In genomic region chr6:107274288-107274687, GRCh38 we compare ENCODE assay signal across 12 cellular contexts.
DNase-seq lines count a peak whose midpoint lies in the region; ATAC-seq, FAIRE-seq and TF ChIP-seq lines count a peak whose summit lies in the region.
"Had no signal": no experiment of that assay in that cellular context is flagged by ENCODE, and none has a peak within 500 bp of the region (broad histone marks: within the 10 kb centered on the region; RNA-seq: fewer than 3 reads in every experiment).

No MANE protein-coding gene starts in this region.

- TF ChIP-seq EP300 in K562 (IDR thresholded peaks at IDR 0.05; ENCODE audit: low read length), result no peak

- TF ChIP-seq POLR2A in K562 (conservative IDR thresholded peaks at IDR 0.05), result no peak

- peak in 1 of 2 experiments; percentile 57; a peak in 2 of 4 replicates for TF ChIP-seq CTCF in GM23338 (conservative IDR thresholded peaks at IDR 0.05; ENCODE audit: low read depth in 2 of 2)
- peak; percentile 20; the same call in 1 of the 2 replicates for TF ChIP-seq CTCF in Panc1 (IDR thresholded peaks at IDR 0.05)
- TF ChIP-seq CTCF in K562 (IDR thresholded peaks at IDR 0.05 in 2 of 3, conservative IDR thresholded peaks at IDR 0.05 in 1 of 3; ENCODE audit: insufficient read depth in 2 of 3, low read depth in 1 of 3, low read length in 3 of 3), result peak in 2 of 3 experiments; percentile 22 to 42; a peak in 2 of 6 replicates
- no peak for TF ChIP-seq CTCF in upper lobe of right lung (IDR thresholded peaks at IDR 0.05)

- H3K79me2 ChIP-seq in GM23338 (replicated peaks; ENCODE audit: insufficient read depth) (no peaks in the 10 kb centered on the region), K562 (ENCODE audit: control insufficient read depth, insufficient read depth, low read length) (peaks cover 4% of the 10 kb centered on the region; the same call in 1 of the 3 replicates)

- no peaks in the 10 kb centered on the region for H3K9me1 ChIP-seq in K562 (ENCODE audit: control insufficient read depth, insufficient read depth, low read length)

- H3K9ac ChIP-seq in K562 (ENCODE audit: insufficient read depth in 1 of 2, low read depth in 2 of 2, low read length in 2 of 2), result no peak overlapping the region
- H3K9ac ChIP-seq: BLaER1 treated with 17β-estradiol and CSF1 and Interleukin-3, amounts not matched to agents 10 nM and 100 nM had no signal

- H3K36me3 ChIP-seq in GM23338 (ENCODE audit: insufficient read depth), result no peaks in the 10 kb centered on the region
- no peaks in the 10 kb centered on the region for H3K36me3 ChIP-seq in Panc1 (ENCODE audit: control insufficient read depth, insufficient read depth, low read length)
- H3K36me3 ChIP-seq in K562 (ENCODE audit: control insufficient read depth, insufficient read depth, low read length), result no peaks in the 10 kb centered on the region
- no peaks in the 10 kb centered on the region for H3K36me3 ChIP-seq in upper lobe of right lung

- in situ Hi-C loops in Panc1 (cut with HindIII; ENCODE audit: low pct_unique_long_range_greater_than_20kb, low sequenced_read_pairs) (no loop called here), K562 (cut with MboI) (no loop called here)

- no peak overlapping the region for H3K4me3 Mint-ChIP-seq in GM23338
- H3K4me3 Mint-ChIP-seq: CD4-positive, CD25-positive, alpha-beta regulatory T cell had no signal

- H3F3A ChIP-seq in GM23338 (replicated peaks; ENCODE audit: low read depth), result no peaks in the 10 kb centered on the region

- H3K9me2 ChIP-seq in GM23338 (ENCODE audit: insufficient read depth), result no peaks in the 10 kb centered on the region

- no peak overlapping the region for H3K27ac Mint-ChIP-seq in GM23338
- H3K27ac Mint-ChIP-seq: CD4-positive, CD25-positive, alpha-beta regulatory T cell had no signal

- DNase-seq in GM23338 (ENCODE audit: low spot score) (no peak), Panc1 (ENCODE audit: low read depth, low spot score) (no peak), K562 (ENCODE audit: extremely low read depth in 1 of 4, low spot score in 3 of 4) (peak in 1 of 4 experiments; percentile 40), upper lobe of right lung (no peak)
- DNase-seq: CD4-positive, CD25-positive, alpha-beta regulatory T cell; DMS53; GF-D8; H7 had no signal

- H3K4me2 ChIP-seq in GM23338 (no peak overlapping the region), K562 (ENCODE audit: insufficient read depth, low read length) (no peak overlapping the region)
- H3K4me2 ChIP-seq: BLaER1 treated with 17β-estradiol and CSF1 and Interleukin-3, amounts not matched to agents 10 nM and 100 nM had no signal

- WGBS in K562 (ENCODE audit: insufficient coverage, low coverage, missing lambda C conversion rate), result 83% methylated on average over 1 of the region's 1 CpG

- intact Hi-C loops in Panc1 (cut with micrococcal nuclease; ENCODE audit: unreplicated experiment) (no loop called here), K562 (cut with micrococcal nuclease) (no loop called here), upper lobe of right lung (cut with DNase I) (no loop called here)

- H3K27ac ChIP-seq in GM23338 (ENCODE audit: low read depth) (no peak overlapping the region), Panc1 (ENCODE audit: low read length) (no peak overlapping the region), K562 (ENCODE audit: extremely low read depth, low read depth, low read length) (no peak overlapping the region), upper lobe of right lung (no peak overlapping the region)
- H3K27ac ChIP-seq: BLaER1 treated with 17β-estradiol and CSF1 and Interleukin-3, amounts not matched to agents 10 nM and 100 nM had no signal

- ATAC-seq in GM23338 (peak; percentile 49), Panc1 (no peak), K562 (peak; percentile 56), HG02623 (IDR thresholded peaks at IDR 0.05; ENCODE audit: unreplicated experiment) (no peak), GM19351 (IDR thresholded peaks at IDR 0.05; ENCODE audit: unreplicated experiment) (no peak), upper lobe of right lung (no peak)

- H3K4me3 ChIP-seq in GM23338 (no peak overlapping the region), Panc1 (ENCODE audit: low read depth in 2 of 2, low read length in 2 of 2) (no peak overlapping the region), K562 (no peak overlapping the region), upper lobe of right lung (no peak overlapping the region)
- H3K4me3 ChIP-seq: BLaER1 treated with 17β-estradiol and CSF1 and Interleukin-3, amounts not matched to agents 10 nM and 100 nM had no signal

- no peak for FAIRE-seq in K562 (lab: Jason Lieb, UNC)
- FAIRE-seq: HTR-8/SVneo had no signal

- no peak overlapping the region for H2AFZ ChIP-seq in GM23338
- no peak overlapping the region for H2AFZ ChIP-seq in K562 (ENCODE audit: low read depth, low read length)

- POLR2A ChIA-PET in Panc1 (lab: Charles Lee) (no interaction called here), K562 (lab: Yijun Ruan, JAX) (interaction anchor here (0.6 to 1.9 kb wide), 2 partner anchors 13 to 18 kb away, joined by 3 to 7 read pairs; no protein-coding TSS in a partner anchor)

- BruUV-seq in Panc1 (replicated peaks; lab: Mats Ljungman, UMichigan) (no TSS peak), K562 (replicated peaks; lab: Mats Ljungman, UMichigan) (no TSS peak)

- no peaks in the 10 kb centered on the region; the same call in 1 of the 2 replicates for H3K4me1 ChIP-seq in GM23338 (ENCODE audit: insufficient read depth)
- no peaks in the 10 kb centered on the region for H3K4me1 ChIP-seq in Panc1 (ENCODE audit: control insufficient read depth, insufficient read depth, low read length)
- peaks cover 20 to 29% of the 10 kb centered on the region in 2 experiments for H3K4me1 ChIP-seq in K562 (replicated peaks in 1 of 2; ENCODE audit: control insufficient read depth in 2 of 2, insufficient read depth in 2 of 2, low read length in 2 of 2)
- no peaks in the 10 kb centered on the region for H3K4me1 ChIP-seq in upper lobe of right lung
- H3K4me1 ChIP-seq: BLaER1 treated with 17β-estradiol and CSF1 and Interleukin-3, amounts not matched to agents 10 nM and 100 nM had no signal

- no peaks in the 10 kb centered on the region for H3K36me3 Mint-ChIP-seq in GM23338 (ENCODE audit: low read depth)

- H3K9me3 ChIP-seq in Panc1 (ENCODE audit: control insufficient read depth, insufficient read depth, low read depth, low read length) (no peaks in the 10 kb centered on the region), K562 (replicated peaks; ENCODE audit: control insufficient read depth, insufficient read depth, low read depth, low read length) (no peaks in the 10 kb centered on the region), upper lobe of right lung (no peaks in the 10 kb centered on the region)
- H3K9me3 ChIP-seq: BLaER1 treated with 17β-estradiol and CSF1 and Interleukin-3, amounts not matched to agents 10 nM and 100 nM had no signal

- CTCF ChIA-PET in Panc1 (lab: Charles Lee) (no interaction called here), K562 (lab: Yijun Ruan, JAX; ENCODE audit: low intra/inter-chr PET ratio) (no interaction called here)

- H4K20me1 ChIP-seq in GM23338 (replicated peaks; ENCODE audit: insufficient read depth), result no peaks in the 10 kb centered on the region
- no peaks in the 10 kb centered on the region for H4K20me1 ChIP-seq in K562 (replicated peaks; ENCODE audit: control insufficient read depth, insufficient read depth, low read length)
- H4K20me1 ChIP-seq: BLaER1 treated with 17β-estradiol and CSF1 and Interleukin-3, amounts not matched to agents 10 nM and 100 nM had no signal

- TF ChIP-seq RAD21 in K562 (CRISPR knock-in tag; conservative IDR thresholded peaks at IDR 0.05 in 1 of 2, IDR thresholded peaks at IDR 0.05 in 1 of 2), result peak; percentile 23 to 48; a peak in 3 of 4 replicates

- H3K27me3 Mint-ChIP-seq in GM23338 (ENCODE audit: insufficient read depth, low read depth, poor library complexity), result no peaks in the 10 kb centered on the region
- H3K27me3 Mint-ChIP-seq: CD4-positive, CD25-positive, alpha-beta regulatory T cell had no signal

- peaks cover 3% of the 10 kb centered on the region; the same call in 2 of the 3 replicates for H3K4me1 Mint-ChIP-seq in GM23338

- H3K27me3 ChIP-seq in GM23338 (ENCODE audit: insufficient read depth) (no peaks in the 10 kb centered on the region), Panc1 (ENCODE audit: control insufficient read depth, insufficient read depth, low read length) (no peaks in the 10 kb centered on the region), K562 (ENCODE audit: control insufficient read depth in 2 of 2, insufficient read depth in 2 of 2, low read length in 2 of 2) (no peaks in the 10 kb centered on the region), upper lobe of right lung (no peaks in the 10 kb centered on the region)
- H3K27me3 ChIP-seq: BLaER1 treated with 17β-estradiol and CSF1 and Interleukin-3, amounts not matched to agents 10 nM and 100 nM had no signal

- no peaks in the 10 kb centered on the region for H3K9me3 Mint-ChIP-seq in GM23338
- H3K9me3 Mint-ChIP-seq: CD4-positive, CD25-positive, alpha-beta regulatory T cell had no signal

TF ChIP-seq in GM23338, 12 proteins besides CTCF, POLR2A, EP300 and RAD21:
- no peak for TF ChIP-seq POLR2AphosphoS5 (IDR thresholded peaks at IDR 0.05; ENCODE audit: low read depth)
- TF ChIP-seq CREB1 (CRISPR knock-in tag; IDR thresholded peaks at IDR 0.05; ENCODE audit: low read depth), result no peak
- no peak for TF ChIP-seq EZH2phosphoT487 (IDR thresholded peaks at IDR 0.05; ENCODE audit: unreplicated experiment)

TF ChIP-seq in K562, 482 proteins besides CTCF, POLR2A, EP300 and RAD21:
- TF ChIP-seq KDM1A (IDR thresholded peaks at IDR 0.05) (no peak), FOXA3 (CRISPR knock-in tag; conservative IDR thresholded peaks at IDR 0.05 in 1 of 2, IDR thresholded peaks at IDR 0.05 in 1 of 2) (no peak), PCBP2 (IDR thresholded peaks at IDR 0.05; ENCODE audit: low read depth, low read length, poor library complexity, severe bottlenecking) (no peak)
TF ChIP-seq in K562: peak in this region for 0.

Comparison
In these comparisons a context has a peak if more than half of its experiments do, and no peak if none do; other contexts are left out.
1. ATAC-seq: peak in GM23338 (single experiment) and K562 (single experiment); none in Panc1 (single experiment), HG02623 (single experiment), GM19351 (single experiment) and upper lobe of right lung (single experiment).